In genomic region chr16:88318091-88318494, GRCh38 we compare ENCODE assay signal across 26 cellular contexts.
"Had no signal": no experiment of that assay in that cellular context is flagged by ENCODE, and none has a peak within 500 bp of the region (broad histone marks: within the 10 kb centered on the region; RNA-seq: fewer than 3 reads in every experiment).

No MANE protein-coding gene starts in this region.

- DNase-seq: activated B cell treated with CpG ODN at 0.5 μM for 24 hours; activated CD4-positive, alpha-beta T cell treated with anti-CD3 and anti-CD28 coated beads for 36 hours; activated CD4-positive, alpha-beta T cell treated with anti-CD3 and anti-CD28 coated beads, Interleukin-2, amount 50 U/mL, for 4 hours; activated CD8-positive, alpha-beta memory T cell treated with anti-CD3 and anti-CD28 coated beads, Interleukin-2, amount 50 U/mL, for 48 hours; activated naive CD4-positive, alpha-beta T cell treated with anti-CD3 and anti-CD28 coated beads for 36 hours; activated naive CD8-positive, alpha-beta T cell treated with anti-CD3 and anti-CD28 coated beads, Interleukin-2, amount 10 ng/mL, durations not matched to agents 7 days and 5 days; activated T-cell treated with anti-CD3 and anti-CD28 coated beads, Interleukin-2, amount 50 U/mL, for 4 hours; amygdala; effector CD4-positive, alpha-beta T cell; islet precursor cell; left colon; lower lobe of right lung; naive thymus-derived CD4-positive, alpha-beta T cell; small intestine; stimulated activated CD4-positive, alpha-beta T cell treated with anti-CD3 and anti-CD28 coated beads, Interleukin-15, amount 100 ng/mL, for 24 hours; stomach; T1000 had no signal

- H3K4me1 Mint-ChIP-seq: activated B cell treated with CpG ODN at 0.5 μM for 24 hours; activated CD4-positive, alpha-beta T cell treated with anti-CD3 and anti-CD28 coated beads for 36 hours; activated naive CD8-positive, alpha-beta T cell treated with anti-CD3 and anti-CD28 coated beads, Interleukin-2, amount 10 ng/mL, durations not matched to agents 7 days and 5 days; naive thymus-derived CD4-positive, alpha-beta T cell; stimulated activated memory B cell treated with anti-CD40 and anti-IgM and Interleukin-4, amounts not matched to agents 10 μg/mL and 1 μg/mL and 100 μg/mL, for 72 hours had no signal

- H3K4me1 ChIP-seq: body of pancreas, lower lobe of right lung, tibial nerve had no signal

- H3K36me3 ChIP-seq: cardiac muscle cell, heart left ventricle, lower lobe of right lung, stomach, suprapubic skin, tibial nerve had no signal

- H3K4me3 ChIP-seq: body of pancreas, cardiac muscle cell, heart left ventricle, lower lobe of right lung, stomach, suprapubic skin, tibial nerve had no signal

- H3K9me3 ChIP-seq: body of pancreas, lower lobe of right lung, stomach, suprapubic skin had no signal

- FAIRE-seq: endometrium, small intestine had no signal

- H3K36me3 Mint-ChIP-seq: activated naive CD8-positive, alpha-beta T cell treated with anti-CD3 and anti-CD28 coated beads, Interleukin-2, amount 10 ng/mL, durations not matched to agents 7 days and 5 days; naive thymus-derived CD4-positive, alpha-beta T cell; stimulated activated memory B cell treated with anti-CD40 and anti-IgM and Interleukin-4, amounts not matched to agents 10 μg/mL and 1 μg/mL and 100 μg/mL, for 72 hours had no signal

- H3K4me3 Mint-ChIP-seq: activated B cell treated with CpG ODN at 0.5 μM for 24 hours; activated CD4-positive, alpha-beta T cell treated with anti-CD3 and anti-CD28 coated beads for 36 hours; activated naive CD4-positive, alpha-beta T cell treated with anti-CD3 and anti-CD28 coated beads for 36 hours; activated naive CD8-positive, alpha-beta T cell treated with anti-CD3 and anti-CD28 coated beads, Interleukin-2, amount 10 ng/mL, durations not matched to agents 7 days and 5 days; activated T-cell treated with anti-CD3 and anti-CD28 coated beads, Interleukin-2, amount 50 U/mL, for 4 hours; dendritic cell treated with granulocyte-macrophage colony-stimulating factor and Interleukin-4, amounts not matched to agents 40 ng/mL and 50 ng/mL, for 4 days; naive thymus-derived CD4-positive, alpha-beta T cell; stimulated activated memory B cell treated with anti-CD40 and anti-IgM and Interleukin-4, amounts not matched to agents 10 μg/mL and 1 μg/mL and 100 μg/mL, for 72 hours; T-helper 1 cell treated with Interleukin-12 subunit alpha and Interleukin-12 subunit beta and Interleukin-4 antibody, amounts not matched to agents 30 μg/mL and 1 μg/mL, for 36 hours had no signal

- H3K27me3 ChIP-seq: body of pancreas, cardiac muscle cell, heart left ventricle, tibial nerve had no signal

- H3K27me3 Mint-ChIP-seq: activated naive CD8-positive, alpha-beta T cell treated with anti-CD3 and anti-CD28 coated beads, Interleukin-2, amount 10 ng/mL, durations not matched to agents 7 days and 5 days had no signal

- H3K27ac ChIP-seq: body of pancreas, cardiac muscle cell, heart left ventricle, lower lobe of right lung, stomach, suprapubic skin, tibial nerve had no signal

- ATAC-seq: activated CD4-positive, alpha-beta T cell treated with anti-CD3 and anti-CD28 coated beads for 36 hours; activated T-cell treated with anti-CD3 and anti-CD28 coated beads, Interleukin-2, amount 50 U/mL, for 4 hours; left colon; lower lobe of right lung; naive thymus-derived CD4-positive, alpha-beta T cell; stimulated activated memory B cell treated with anti-CD40 and anti-IgM and Interleukin-4, amounts not matched to agents 10 μg/mL and 1 μg/mL and 100 μg/mL, for 72 hours had no signal

- H3K9me3 Mint-ChIP-seq: activated B cell treated with CpG ODN at 0.5 μM for 24 hours; activated naive CD4-positive, alpha-beta T cell treated with anti-CD3 and anti-CD28 coated beads for 36 hours; activated naive CD8-positive, alpha-beta T cell treated with anti-CD3 and anti-CD28 coated beads, Interleukin-2, amount 10 ng/mL, durations not matched to agents 7 days and 5 days; activated T-cell treated with anti-CD3 and anti-CD28 coated beads, Interleukin-2, amount 50 U/mL, for 4 hours; dendritic cell treated with granulocyte-macrophage colony-stimulating factor and Interleukin-4, amounts not matched to agents 40 ng/mL and 50 ng/mL, for 4 days had no signal

- H3K27ac Mint-ChIP-seq: activated B cell treated with CpG ODN at 0.5 μM for 24 hours; activated CD4-positive, alpha-beta T cell treated with anti-CD3 and anti-CD28 coated beads for 36 hours; activated naive CD4-positive, alpha-beta T cell treated with anti-CD3 and anti-CD28 coated beads for 36 hours; activated naive CD8-positive, alpha-beta T cell treated with anti-CD3 and anti-CD28 coated beads, Interleukin-2, amount 10 ng/mL, durations not matched to agents 7 days and 5 days; dendritic cell treated with granulocyte-macrophage colony-stimulating factor and Interleukin-4, amounts not matched to agents 40 ng/mL and 50 ng/mL, for 4 days; naive thymus-derived CD4-positive, alpha-beta T cell; stimulated activated memory B cell treated with anti-CD40 and anti-IgM and Interleukin-4, amounts not matched to agents 10 μg/mL and 1 μg/mL and 100 μg/mL, for 72 hours; T-helper 1 cell treated with Interleukin-12 subunit alpha and Interleukin-12 subunit beta and Interleukin-4 antibody, amounts not matched to agents 30 μg/mL and 1 μg/mL, for 36 hours had no signal
